In the genomic region with DNA sequence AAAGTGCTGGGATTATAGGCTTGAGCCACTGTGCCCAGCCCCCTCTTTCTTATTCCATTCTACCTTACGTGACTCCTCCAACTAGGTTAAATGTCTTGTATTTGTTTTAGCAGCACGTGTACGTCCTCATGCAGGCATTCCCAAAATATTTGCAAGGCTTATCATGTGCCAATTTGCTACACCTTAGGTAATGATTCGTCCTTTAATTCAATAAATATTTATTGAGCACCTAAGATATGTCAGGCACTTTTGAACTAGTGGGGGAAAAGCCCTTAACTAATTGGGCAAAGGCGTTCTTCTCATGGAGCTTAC, we compare ENCODE assay signal across 26 cellular contexts. TPM values are rescaled to one million over a fixed set of nuclear protein-coding genes. Genes with fewer than 3 reads are reported as not detected.
DNase-seq lines count a peak whose midpoint lies in the region; ATAC-seq, FAIRE-seq and TF ChIP-seq lines count a peak whose summit lies in the region.
"Had no signal": no experiment of that assay in that cellular context is flagged by ENCODE, and none has a peak within 500 bp of the region (broad histone marks: within the 10 kb centered on the region; RNA-seq: fewer than 3 reads in every experiment).

No MANE protein-coding gene starts in this region.

- H3K9me2 ChIP-seq in GM23338 (ENCODE audit: insufficient read depth): no peaks in the 10 kb centered on the region

- no peak for FAIRE-seq in bronchial epithelial cell (lab: Jason Lieb, UNC)
- FAIRE-seq: H54, islet of Langerhans had no signal

- peak overlapping the region; percentile 79; the same call in 1 of the 2 replicates for H2AFZ ChIP-seq in GM23338

- peaks cover 37% of the 10 kb centered on the region for H3K4me1 ChIP-seq in GM23338 (ENCODE audit: insufficient read depth)
- peaks cover 0 to 34% (median 12%) of the 10 kb centered on the region in 4 donors for H3K4me1 ChIP-seq in right lobe of liver
- peaks cover 7 to 16% of the 10 kb centered on the region in 2 donors for H3K4me1 ChIP-seq in thyroid gland
- H3K4me1 ChIP-seq in esophagus muscularis mucosa: peaks cover 0 to 14% (median 0%) of the 10 kb centered on the region in 4 donors
- H3K4me1 ChIP-seq: BLaER1 had no signal

- H4K20me1 ChIP-seq in GM23338 (replicated peaks; ENCODE audit: insufficient read depth): no peaks in the 10 kb centered on the region
- H4K20me1 ChIP-seq: BLaER1 had no signal

- no peaks in the 10 kb centered on the region for H3K27me3 ChIP-seq in GM23338 (ENCODE audit: insufficient read depth)
- H3K27me3 ChIP-seq in bronchial epithelial cell (ENCODE audit: control insufficient read depth, insufficient read depth, low read length): no peaks in the 10 kb centered on the region
- H3K27me3 ChIP-seq in right lobe of liver: no peaks in the 10 kb centered on the region
- H3K27me3 ChIP-seq in thyroid gland: no peaks in the 10 kb centered on the region
- no peaks in the 10 kb centered on the region for H3K27me3 ChIP-seq in esophagus muscularis mucosa
- H3K27me3 ChIP-seq: BLaER1, tibial nerve had no signal

- no peaks in the 10 kb centered on the region for H3K27me3 Mint-ChIP-seq in GM23338 (ENCODE audit: insufficient read depth, low read depth, poor library complexity)

- in situ Hi-C loops in KBM-7 (cut with MboI; ENCODE audit: low pct_unique_long_range_greater_than_20kb, low sequenced_read_pairs): no loop called here

- no peak overlapping the region for H3K27ac Mint-ChIP-seq in GM23338
- H3K27ac Mint-ChIP-seq: activated naive CD8-positive, alpha-beta T cell treated with anti-CD3 and anti-CD28 coated beads, Interleukin-2, amount 50 U/mL, for 24 hours had no signal

- no peak for TF ChIP-seq EP300 in esophagus muscularis mucosa (IDR thresholded peaks at IDR 0.05)

- H3K27ac ChIP-seq in GM23338 (ENCODE audit: low read depth) (no peak overlapping the region), right lobe of liver (peak overlapping the region in 2 of 3 donors; percentile 66 to 74), thyroid gland (peak overlapping the region; percentile 48 to 76 (median 55)), esophagus muscularis mucosa (replicated peaks in 1 of 4) (no peak overlapping the region)
- H3K27ac ChIP-seq: BLaER1 had no signal

- no peak for TF ChIP-seq CTCF in GM23338 (conservative IDR thresholded peaks at IDR 0.05; ENCODE audit: low read depth in 2 of 2)
- TF ChIP-seq CTCF in bronchial epithelial cell (IDR thresholded peaks at IDR 0.05; ENCODE audit: insufficient read depth, low read length, severe bottlenecking): no peak
- no peak for TF ChIP-seq CTCF in right lobe of liver (IDR thresholded peaks at IDR 0.05)
- TF ChIP-seq CTCF in thyroid gland (IDR thresholded peaks at IDR 0.05): no peak
- TF ChIP-seq CTCF in esophagus muscularis mucosa (IDR thresholded peaks at IDR 0.05): no peak

- no peak overlapping the region for H3K4me2 ChIP-seq in GM23338
- H3K4me2 ChIP-seq: BLaER1 had no signal

- peaks cover 4% of the 10 kb centered on the region; the same call in 2 of the 3 replicates for H3K9me3 Mint-ChIP-seq in GM23338
- H3K9me3 Mint-ChIP-seq: activated naive CD8-positive, alpha-beta T cell treated with anti-CD3 and anti-CD28 coated beads, Interleukin-2, amount 50 U/mL, for 24 hours had no signal

- peaks cover 36% of the 10 kb centered on the region for H3K4me1 Mint-ChIP-seq in GM23338
- H3K4me1 Mint-ChIP-seq: activated naive CD8-positive, alpha-beta T cell treated with anti-CD3 and anti-CD28 coated beads, Interleukin-2, amount 50 U/mL, for 24 hours had no signal

- no peak for DNase-seq in GM23338 (ENCODE audit: low spot score)
- DNase-seq in bronchial epithelial cell (ENCODE audit: low read depth): peak; percentile 56
- DNase-seq in right lobe of liver: no peak
- no peak for DNase-seq in thyroid gland
- no peak for DNase-seq in esophagus muscularis mucosa (ENCODE audit: extremely low spot score)
- no peak for DNase-seq in KBM-7
- no peak for DNase-seq in NCI-H1436 (lab: John Stamatoyannopoulos, UW)
- DNase-seq: activated CD4-positive, alpha-beta T cell treated with anti-CD3 and anti-CD28 coated beads for 48 hours; activated naive CD8-positive, alpha-beta T cell treated with anti-CD3 and anti-CD28 coated beads, Interleukin-2, amount 50 U/mL, for 24 hours; activated T-cell treated with anti-CD3 and anti-CD28 coated beads, Interleukin-2, amount 50 U/mL, for 4 hours; DMS53; effector CD8-positive, alpha-beta T cell; glutamatergic neuron; mesenchymal stem cell; NCI-H1092 treated with DMSO at 0.1 percent for 48 hours; NCI-H2081; NCI-H226; NCI-H748 treated with DMSO at 0.1 percent for 48 hours; stimulated activated naive CD8-positive, alpha-beta T cell treated with anti-CD3 and anti-CD28 coated beads, Interleukin-15, Interleukin-2, amounts not matched to agents 100 U/mL and 50 U/mL, for 24 hours; T-helper 2 cell had no signal

- H3K36me3 ChIP-seq in GM23338 (ENCODE audit: insufficient read depth): peaks cover 5% of the 10 kb centered on the region; the same call in 1 of the 2 replicates
- no peaks in the 10 kb centered on the region for H3K36me3 ChIP-seq in bronchial epithelial cell (ENCODE audit: control insufficient read depth, insufficient read depth, low read length)
- no peaks in the 10 kb centered on the region for H3K36me3 ChIP-seq in right lobe of liver
- H3K36me3 ChIP-seq in thyroid gland: no peaks in the 10 kb centered on the region
- H3K36me3 ChIP-seq in esophagus muscularis mucosa: no peaks in the 10 kb centered on the region
- H3K36me3 ChIP-seq: BLaER1, tibial nerve had no signal

- intact Hi-C loops in right lobe of liver (cut with DNase I): no loop called here
- intact Hi-C loops in thyroid gland (cut with DNase I): loop anchor here (10.0 kb wide), 1 partner anchor 71 kb away; no protein-coding TSS in a partner anchor
- intact Hi-C loops in esophagus muscularis mucosa (cut with DNase I): no loop called here

- H3K9me3 ChIP-seq in right lobe of liver (no peaks in the 10 kb centered on the region), thyroid gland (no peaks in the 10 kb centered on the region), esophagus muscularis mucosa (no peaks in the 10 kb centered on the region)
- H3K9me3 ChIP-seq: BLaER1, tibial nerve had no signal

- no peaks in the 10 kb centered on the region for H3K79me2 ChIP-seq in GM23338 (replicated peaks; ENCODE audit: insufficient read depth)

- no peaks in the 10 kb centered on the region for H3F3A ChIP-seq in GM23338 (replicated peaks; ENCODE audit: low read depth)

- H3K4me3 Mint-ChIP-seq in GM23338: no peak overlapping the region
- H3K4me3 Mint-ChIP-seq: activated naive CD8-positive, alpha-beta T cell treated with anti-CD3 and anti-CD28 coated beads, Interleukin-2, amount 50 U/mL, for 24 hours; activated T-cell treated with anti-CD3 and anti-CD28 coated beads, Interleukin-2, amount 50 U/mL, for 4 hours; brain had no signal

- ATAC-seq in GM23338 (peak; percentile 29), right lobe of liver (peak; percentile 57 to 76 (median 64)), HG03045 (IDR thresholded peaks at IDR 0.05; ENCODE audit: unreplicated experiment) (no peak)
- ATAC-seq: activated naive CD8-positive, alpha-beta T cell treated with anti-CD3 and anti-CD28 coated beads, Interleukin-2, amount 50 U/mL, for 24 hours; activated T-cell treated with anti-CD3 and anti-CD28 coated beads, Interleukin-2, amount 50 U/mL, for 4 hours; stimulated activated naive CD8-positive, alpha-beta T cell treated with anti-CD3 and anti-CD28 coated beads, Interleukin-15, Interleukin-2, amounts not matched to agents 100 U/mL and 50 U/mL, for 24 hours had no signal

- TF ChIP-seq POLR2A in right lobe of liver (IDR thresholded peaks at IDR 0.05) (no peak), thyroid gland (IDR thresholded peaks at IDR 0.05) (no peak), esophagus muscularis mucosa (IDR thresholded peaks at IDR 0.05; ENCODE audit: low read depth) (no peak)

- H3K4me3 ChIP-seq in GM23338: no peak overlapping the region
- no peak overlapping the region for H3K4me3 ChIP-seq in bronchial epithelial cell (ENCODE audit: low read depth, low read length)
- H3K4me3 ChIP-seq in right lobe of liver: no peak overlapping the region
- no peak overlapping the region for H3K4me3 ChIP-seq in thyroid gland (replicated peaks in 1 of 3)
- H3K4me3 ChIP-seq in esophagus muscularis mucosa: no peak overlapping the region
- H3K4me3 ChIP-seq: BLaER1, tibial nerve had no signal

- WGBS in right lobe of liver (ENCODE audit: insufficient coverage, low coverage, low lambda C conversion rate, missing lambda C conversion rate): 22% methylated on average over 5 of the region's 5 CpGs
- WGBS in thyroid gland, 2 donors: 38 to 47% methylated on average over 5 of the region's 5 CpGs
- 74% methylated on average over 4 of the region's 5 CpGs for WGBS in esophagus muscularis mucosa

- H3K36me3 Mint-ChIP-seq in GM23338 (ENCODE audit: low read depth): peaks cover 7% of the 10 kb centered on the region; the same call in 2 of the 3 replicates
- H3K36me3 Mint-ChIP-seq: brain had no signal

TF ChIP-seq in GM23338, 12 proteins besides CTCF, POLR2A, EP300 and RAD21 (continues in another document):
- TF ChIP-seq CREB1 (CRISPR knock-in tag; IDR thresholded peaks at IDR 0.05; ENCODE audit: low read depth): no peak
- TF ChIP-seq ZNF331 (CRISPR knock-in tag; IDR thresholded peaks at IDR 0.05; ENCODE audit: low read depth): no peak
- TF ChIP-seq EZH2 (IDR thresholded peaks at IDR 0.05; ENCODE audit: low read depth, unreplicated experiment): no peak

RNA-seq across cellular contexts. Expression of a gene that starts 15.0 kb away (rescaled TPM):
- 63.8 and 71.2 TPM in 2 replicates for total RNA-seq in GM23338 (2014; rRNA removed; shearing (Covaris generic))
- 23.8 and 27.4 TPM in 2 replicates for polyA plus RNA-seq in GM23338 (2016; fragmentation: Nextera tagmentation; extraction: Ambion mirVana)
- total RNA-seq in bronchial epithelial cell (5.0 and 8.4 TPM in 2 replicates), right lobe of liver (10 to 100 TPM; 22.6 to 37.7 (median 26.9) TPM), thyroid gland (100 to 1,000 TPM in 1 of 4 donors, 10 to 100 TPM in 3; 60.5 to 123 (median 87.5) TPM), esophagus muscularis mucosa (10 to 100 TPM; 17.1 to 35.1 (median 25.2) TPM)

Comparison
In these comparisons a context has a peak if more than half of its experiments do, and no peak if none do; other contexts are left out.
1. H3K27ac ChIP-seq: peak in right lobe of liver (2 of 3) and thyroid gland (3 of 3); none in GM23338 (single experiment) and esophagus muscularis mucosa (0 of 4).